13 cellular contexts compared by ENCODE assay signal in genomic region chr17:48720263-48721008, GRCh38. TPM values are rescaled to one million over a fixed set of nuclear protein-coding genes. Genes with fewer than 3 reads are reported as not detected.
DNase-seq lines count a peak whose midpoint lies in the region; ATAC-seq and TF ChIP-seq lines count a peak whose summit lies in the region.
"Had no signal": no experiment of that assay in that cellular context is flagged by ENCODE, and none has a peak within 500 bp of the region (broad histone marks: within the 10 kb centered on the region; RNA-seq: fewer than 3 reads in every experiment).

No MANE protein-coding gene starts in this region.

- peak overlapping the region; percentile 19 for H3K4me3 Mint-ChIP-seq in activated naive CD8-positive, alpha-beta T cell treated with anti-CD3 and anti-CD28 coated beads, Interleukin-2, amount 50 U/mL, for 24 hours
- H3K4me3 Mint-ChIP-seq in natural killer cell treated with Interleukin-12 subunit alpha and Interleukin-12 subunit beta and Interleukin-15 and Interleukin-18, amount 100 ng/mL, for 72 hours, result peak overlapping the region; percentile 58

- no peaks in the 10 kb centered on the region for H3F3A ChIP-seq in PC-9 (ENCODE audit: insufficient read depth, low read depth)

- no peak overlapping the region for H3K4me2 ChIP-seq in PC-9

- H4K20me1 ChIP-seq in PC-9 (ENCODE audit: insufficient read depth), result no peaks in the 10 kb centered on the region

- H3K36me3 Mint-ChIP-seq in activated naive CD8-positive, alpha-beta T cell treated with anti-CD3 and anti-CD28 coated beads, Interleukin-2, amount 50 U/mL, for 24 hours (ENCODE audit: low read depth), result no peaks in the 10 kb centered on the region
- no peaks in the 10 kb centered on the region for H3K36me3 Mint-ChIP-seq in natural killer cell treated with Interleukin-12 subunit alpha and Interleukin-12 subunit beta and Interleukin-15 and Interleukin-18, amount 100 ng/mL, for 72 hours

- CTCF ChIA-PET in PC-9 (lab: Charles Lee), result no interaction called here

- no peaks in the 10 kb centered on the region for H3K79me2 ChIP-seq in PC-9 (ENCODE audit: low read depth)

- H3K27me3 ChIP-seq in MG63 (no peaks in the 10 kb centered on the region), PC-9 (ENCODE audit: insufficient read depth, low read depth) (peaks cover 37% of the 10 kb centered on the region)

- intact Hi-C loops in PC-9 (cut with micrococcal nuclease; ENCODE audit: unreplicated experiment), result no loop called here

- H2AFZ ChIP-seq in PC-9, result no peak overlapping the region

- BruUV-seq in PC-9 (replicated peaks; lab: Mats Ljungman, UMichigan), result no TSS peak

- no peaks in the 10 kb centered on the region for H3K9me3 ChIP-seq in MG63
- H3K9me3 ChIP-seq in PC-9 (ENCODE audit: insufficient read depth, low read depth), result no peaks in the 10 kb centered on the region
- H3K9me3 ChIP-seq: left ventricle myocardium inferior, transverse colon had no signal

- no peaks in the 10 kb centered on the region; the same call in 1 of the 2 replicates for H3K36me3 ChIP-seq in MG63
- H3K36me3 ChIP-seq in PC-9 (ENCODE audit: low read depth), result no peaks in the 10 kb centered on the region
- H3K36me3 ChIP-seq: left ventricle myocardium inferior, transverse colon had no signal

- H3K9me2 ChIP-seq in PC-9 (ENCODE audit: insufficient read depth), result no peaks in the 10 kb centered on the region

- H3K4me1 ChIP-seq in PC-9 (replicated peaks; ENCODE audit: insufficient read depth), result no peaks in the 10 kb centered on the region

- H3K9me3 Mint-ChIP-seq in activated naive CD8-positive, alpha-beta T cell treated with anti-CD3 and anti-CD28 coated beads, Interleukin-2, amount 50 U/mL, for 24 hours, result peaks cover 4% of the 10 kb centered on the region
- H3K9me3 Mint-ChIP-seq in natural killer cell treated with Interleukin-12 subunit alpha and Interleukin-12 subunit beta and Interleukin-15 and Interleukin-18, amount 100 ng/mL, for 72 hours, result no peaks in the 10 kb centered on the region

- POLR2A ChIA-PET in PC-9 (lab: Charles Lee; ENCODE audit: unreplicated experiment), result no interaction called here

- peak; percentile 24 for DNase-seq in NCI-H82 (lab: John Stamatoyannopoulos, UW)
- DNase-seq in NCI-H82 treated with DMSO at 0.1 percent for 48 hours (lab: John Stamatoyannopoulos, UW; ENCODE audit: unreplicated experiment), result no peak
- DNase-seq in MG63, result no peak
- DNase-seq in activated naive CD8-positive, alpha-beta T cell treated with anti-CD3 and anti-CD28 coated beads, Interleukin-2, amount 50 U/mL, for 24 hours, result no peak
- DNase-seq in natural killer cell treated with Interleukin-12 subunit alpha and Interleukin-12 subunit beta and Interleukin-15 and Interleukin-18, amount 100 ng/mL, for 72 hours (ENCODE audit: low spot score), result no peak
- DNase-seq in PC-9, result no peak
- DNase-seq in NCI-H1694 (lab: John Stamatoyannopoulos, UW), result no peak
- DNase-seq: left ventricle myocardium inferior, NCI-H2029 treated with DMSO at 0.1 percent for 48 hours, occipital lobe, transverse colon had no signal

- H3K4me1 Mint-ChIP-seq in activated naive CD8-positive, alpha-beta T cell treated with anti-CD3 and anti-CD28 coated beads, Interleukin-2, amount 50 U/mL, for 24 hours, result peaks cover 38% of the 10 kb centered on the region
- H3K4me1 Mint-ChIP-seq in natural killer cell treated with Interleukin-12 subunit alpha and Interleukin-12 subunit beta and Interleukin-15 and Interleukin-18, amount 100 ng/mL, for 72 hours (ENCODE audit: low read depth in 2 of 2), result peaks cover 20 to 38% of the 10 kb centered on the region in 2 donors

- H3K4me3 ChIP-seq in MG63, result peak overlapping the region; percentile 54
- no peak overlapping the region for H3K4me3 ChIP-seq in PC-9
- H3K4me3 ChIP-seq: left ventricle myocardium inferior had no signal

- no peak overlapping the region for H3K27ac ChIP-seq in PC-9
- H3K27ac ChIP-seq: left ventricle myocardium inferior had no signal

- TF ChIP-seq CTCF in PC-9 (conservative IDR thresholded peaks at IDR 0.05), result no peak

- no peak for ATAC-seq in activated naive CD8-positive, alpha-beta T cell treated with anti-CD3 and anti-CD28 coated beads, Interleukin-2, amount 50 U/mL, for 24 hours
- ATAC-seq in natural killer cell treated with Interleukin-12 subunit alpha and Interleukin-12 subunit beta and Interleukin-15 and Interleukin-18, amount 100 ng/mL, for 72 hours, result no peak
- ATAC-seq in HG03565 (IDR thresholded peaks at IDR 0.05; ENCODE audit: unreplicated experiment), result no peak

- peaks cover 94% of the 10 kb centered on the region for H3K27me3 Mint-ChIP-seq in activated naive CD8-positive, alpha-beta T cell treated with anti-CD3 and anti-CD28 coated beads, Interleukin-2, amount 50 U/mL, for 24 hours
- H3K27me3 Mint-ChIP-seq in natural killer cell treated with Interleukin-12 subunit alpha and Interleukin-12 subunit beta and Interleukin-15 and Interleukin-18, amount 100 ng/mL, for 72 hours, result peaks cover 41 to 57% of the 10 kb centered on the region in 2 donors

- H3K27ac Mint-ChIP-seq in activated naive CD8-positive, alpha-beta T cell treated with anti-CD3 and anti-CD28 coated beads, Interleukin-2, amount 50 U/mL, for 24 hours, result peak overlapping the region; percentile 73
- H3K27ac Mint-ChIP-seq in natural killer cell treated with Interleukin-12 subunit alpha and Interleukin-12 subunit beta and Interleukin-15 and Interleukin-18, amount 100 ng/mL, for 72 hours, result peak overlapping the region; percentile 3 to 27

RNA-seq across cellular contexts. Expression of gene PRAC1, which starts 1.9 kb away (rescaled TPM):
- total RNA-seq in MG63 (2014; rRNA removed; shearing (Covaris generic); ENCODE audit: low replicate concordance), result not detected in 2 replicates
- total RNA-seq in natural killer cell treated with Interleukin-12 subunit alpha and Interleukin-12 subunit beta and Interleukin-15 and Interleukin-18, amount 100 ng/mL, for 72 hours, result not detected
- not detected in 2 replicates for total RNA-seq in PC-9 (2021)
- total RNA-seq: left ventricle myocardium inferior, LHCN-M2, occipital lobe had no signal

RNA-seq across cellular contexts. Expression of gene PRAC2, which starts 2.5 kb away (rescaled TPM):
- 5.0 TPM in 1 of 2 replicates, not detected in the other for total RNA-seq in MG63 (2014; rRNA removed; shearing (Covaris generic); ENCODE audit: low replicate concordance)
- not detected for total RNA-seq in natural killer cell treated with Interleukin-12 subunit alpha and Interleukin-12 subunit beta and Interleukin-15 and Interleukin-18, amount 100 ng/mL, for 72 hours
- total RNA-seq in PC-9 (2021), result not detected in 2 replicates
- total RNA-seq: left ventricle myocardium inferior, LHCN-M2, occipital lobe had no signal

RNA-seq across cellular contexts. Expression of gene HOXB13, which starts 8.1 kb away (rescaled TPM):
- 6.1 and 10.2 TPM in 2 replicates for total RNA-seq in MG63 (2014; rRNA removed; shearing (Covaris generic); ENCODE audit: low replicate concordance)
- not detected for total RNA-seq in natural killer cell treated with Interleukin-12 subunit alpha and Interleukin-12 subunit beta and Interleukin-15 and Interleukin-18, amount 100 ng/mL, for 72 hours
- 0.15 TPM in 1 of 2 replicates, not detected in the other for total RNA-seq in PC-9 (2021)
- total RNA-seq: left ventricle myocardium inferior had no signal
